Comparison of ENCODE assay signal across 1 cellular context in genomic region chr14:54944737-54945391, GRCh38.
A peak's percentile ranks its signal among the peaks of the same experiment; 100 is the strongest.
TF ChIP-seq lines count a peak whose summit lies in the region.

No MANE protein-coding gene starts in this region.

TF ChIP-seq in HepG2, 621 proteins besides CTCF, POLR2A, EP300 and RAD21 (continued from another document):
- TF ChIP-seq, protein P1, sequence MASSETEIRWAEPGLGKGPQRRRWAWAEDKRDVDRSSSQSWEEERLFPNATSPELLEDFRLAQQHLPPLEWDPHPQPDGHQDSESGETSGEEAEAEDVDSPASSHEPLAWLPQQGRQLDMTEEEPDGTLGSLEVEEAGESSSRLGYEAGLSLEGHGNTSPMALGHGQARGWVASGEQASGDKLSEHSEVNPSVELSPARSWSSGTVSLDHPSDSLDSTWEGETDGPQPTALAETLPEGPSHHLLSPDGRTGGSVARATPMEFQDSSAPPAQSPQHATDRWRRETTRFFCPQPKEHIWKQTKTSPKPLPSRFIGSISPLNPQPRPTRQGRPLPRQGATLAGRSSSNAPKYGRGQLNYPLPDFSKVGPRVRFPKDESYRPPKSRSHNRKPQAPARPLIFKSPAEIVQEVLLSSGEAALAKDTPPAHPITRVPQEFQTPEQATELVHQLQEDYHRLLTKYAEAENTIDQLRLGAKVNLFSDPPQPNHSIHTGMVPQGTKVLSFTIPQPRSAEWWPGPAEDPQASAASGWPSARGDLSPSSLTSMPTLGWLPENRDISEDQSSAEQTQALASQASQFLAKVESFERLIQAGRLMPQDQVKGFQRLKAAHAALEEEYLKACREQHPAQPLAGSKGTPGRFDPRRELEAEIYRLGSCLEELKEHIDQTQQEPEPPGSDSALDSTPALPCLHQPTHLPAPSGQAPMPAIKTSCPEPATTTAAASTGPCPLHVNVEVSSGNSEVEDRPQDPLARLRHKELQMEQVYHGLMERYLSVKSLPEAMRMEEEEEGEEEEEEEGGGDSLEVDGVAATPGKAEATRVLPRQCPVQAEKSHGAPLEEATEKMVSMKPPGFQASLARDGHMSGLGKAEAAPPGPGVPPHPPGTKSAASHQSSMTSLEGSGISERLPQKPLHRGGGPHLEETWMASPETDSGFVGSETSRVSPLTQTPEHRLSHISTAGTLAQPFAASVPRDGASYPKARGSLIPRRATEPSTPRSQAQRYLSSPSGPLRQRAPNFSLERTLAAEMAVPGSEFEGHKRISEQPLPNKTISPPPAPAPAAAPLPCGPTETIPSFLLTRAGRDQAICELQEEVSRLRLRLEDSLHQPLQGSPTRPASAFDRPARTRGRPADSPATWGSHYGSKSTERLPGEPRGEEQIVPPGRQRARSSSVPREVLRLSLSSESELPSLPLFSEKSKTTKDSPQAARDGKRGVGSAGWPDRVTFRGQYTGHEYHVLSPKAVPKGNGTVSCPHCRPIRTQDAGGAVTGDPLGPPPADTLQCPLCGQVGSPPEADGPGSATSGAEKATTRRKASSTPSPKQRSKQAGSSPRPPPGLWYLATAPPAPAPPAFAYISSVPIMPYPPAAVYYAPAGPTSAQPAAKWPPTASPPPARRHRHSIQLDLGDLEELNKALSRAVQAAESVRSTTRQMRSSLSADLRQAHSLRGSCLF (CRISPR knock-in tag; IDR thresholded peaks at IDR 0.05; ENCODE audit: borderline replicate concordance) = no peak
- TF ChIP-seq RARA (CRISPR knock-in tag; IDR thresholded peaks at IDR 0.05) (peak; percentile 87), ZMYM2 (CRISPR knock-in tag; IDR thresholded peaks at IDR 0.05) (peak; percentile 90; the same call in 1 of the 2 replicates), ZNF329 (CRISPR knock-in tag; IDR thresholded peaks at IDR 0.05; ENCODE audit: low read depth) (no peak), GATAD1 (CRISPR knock-in tag; IDR thresholded peaks at IDR 0.05) (no peak), ZNF121 (CRISPR knock-in tag; IDR thresholded peaks at IDR 0.05) (no peak), GMEB2 (CRISPR knock-in tag; IDR thresholded peaks at IDR 0.05; ENCODE audit: low read depth) (no peak), RFXANK (CRISPR knock-in tag; IDR thresholded peaks at IDR 0.05) (0 out of 2 replicates have a peak, but pooled peaks have one; percentile 52), KMT2B (CRISPR knock-in tag; IDR thresholded peaks at IDR 0.05) (no peak), TEAD2 (CRISPR knock-in tag; IDR thresholded peaks at IDR 0.05) (no peak), ZFAT (CRISPR knock-in tag; conservative IDR thresholded peaks at IDR 0.05) (no peak), PBX2 (CRISPR knock-in tag; IDR thresholded peaks at IDR 0.05) (no peak), ZNF75D (CRISPR knock-in tag; IDR thresholded peaks at IDR 0.05; ENCODE audit: borderline replicate concordance) (no peak), CCDC6 (CRISPR knock-in tag; IDR thresholded peaks at IDR 0.05) (peak; percentile 42; the same call in 1 of the 2 replicates), ZFP36L2 (CRISPR knock-in tag; IDR thresholded peaks at IDR 0.05) (no peak), ZBTB7B (CRISPR knock-in tag; IDR thresholded peaks at IDR 0.05) (no peak), MAFK (conservative IDR thresholded peaks at IDR 0.05 in 1 of 2, IDR thresholded peaks at IDR 0.05 in 1 of 2; ENCODE audit: low read length in 2 of 2) (no peak), ZNF784 (CRISPR knock-in tag; IDR thresholded peaks at IDR 0.05; ENCODE audit: borderline replicate concordance) (no peak), ZNF557 (CRISPR knock-in tag; IDR thresholded peaks at IDR 0.05) (no peak), U2AF2 (IDR thresholded peaks at IDR 0.05; ENCODE audit: low read depth, low read length) (no peak), ZNF484 (CRISPR knock-in tag; IDR thresholded peaks at IDR 0.05; ENCODE audit: borderline replicate concordance, low read depth) (no peak), HDAC2 (CRISPR knock-in tag; IDR thresholded peaks at IDR 0.05) (peak; percentile 83), SALL1 (CRISPR knock-in tag; IDR thresholded peaks at IDR 0.05) (peak; percentile 92), CC2D1A (CRISPR knock-in tag; IDR thresholded peaks at IDR 0.05) (no peak), RERE (CRISPR knock-in tag; IDR thresholded peaks at IDR 0.05; ENCODE audit: low read depth) (no peak), ZNF331 (CRISPR knock-in tag; IDR thresholded peaks at IDR 0.05) (peak; percentile 67; the same call in 1 of the 2 replicates)
